ENCODE assay signal across 1 cellular context in the genomic region with DNA sequence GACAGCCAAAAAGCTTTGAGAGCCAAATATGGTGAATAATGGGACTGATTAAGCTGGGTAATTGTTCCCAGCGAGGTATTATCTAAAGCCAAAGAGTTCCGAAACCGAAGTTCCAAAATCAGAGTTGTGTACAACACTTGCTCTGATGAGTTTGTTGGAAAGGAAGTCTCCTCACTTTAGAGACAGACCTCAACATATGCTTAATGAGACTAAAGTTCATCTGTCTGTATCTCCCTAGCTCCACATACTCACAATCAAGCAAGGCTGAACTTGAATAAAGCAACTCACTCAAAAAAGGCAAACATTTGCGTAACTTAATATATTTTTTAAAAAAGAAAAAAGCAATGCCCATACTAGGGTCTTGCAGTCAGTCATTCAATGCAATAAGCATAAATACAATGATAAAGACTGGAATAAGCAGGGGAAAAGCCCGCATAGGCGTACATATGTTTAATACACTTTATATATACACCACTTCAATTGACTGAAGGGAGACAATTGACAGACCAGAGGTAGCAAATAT.
A peak's percentile ranks its signal among the peaks of the same experiment; 100 is the strongest.
TF ChIP-seq lines count a peak whose summit lies in the region.

No MANE protein-coding gene starts in this region.

TF ChIP-seq in HepG2, 621 proteins besides CTCF, POLR2A, EP300 and RAD21 (continued from another document and continues in another):
- no peak for TF ChIP-seq MTF2 (CRISPR knock-in tag; IDR thresholded peaks at IDR 0.05; ENCODE audit: borderline replicate concordance)
- TF ChIP-seq, protein P1, sequence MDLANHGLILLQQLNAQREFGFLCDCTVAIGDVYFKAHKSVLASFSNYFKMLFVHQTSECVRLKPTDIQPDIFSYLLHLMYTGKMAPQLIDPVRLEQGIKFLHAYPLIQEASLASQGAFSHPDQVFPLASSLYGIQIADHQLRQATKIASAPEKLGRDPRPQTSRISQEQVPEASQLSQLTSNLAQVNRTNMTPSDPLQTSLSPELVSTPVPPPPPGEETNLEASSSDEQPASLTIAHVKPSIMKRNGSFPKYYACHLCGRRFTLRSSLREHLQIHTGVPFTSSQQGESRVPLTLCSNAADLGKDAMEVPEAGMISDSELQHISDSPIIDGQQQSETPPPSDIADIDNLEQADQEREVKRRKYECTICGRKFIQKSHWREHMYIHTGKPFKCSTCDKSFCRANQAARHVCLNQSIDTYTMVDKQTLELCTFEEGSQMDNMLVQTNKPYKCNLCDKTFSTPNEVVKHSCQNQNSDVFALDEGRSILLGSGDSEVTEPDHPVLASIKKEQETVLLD (CRISPR knock-in tag; IDR thresholded peaks at IDR 0.05; ENCODE audit: low read depth), result no peak
- TF ChIP-seq NFE2 (CRISPR knock-in tag; IDR thresholded peaks at IDR 0.05), result no peak
- no peak for TF ChIP-seq ZNF326 (CRISPR knock-in tag; IDR thresholded peaks at IDR 0.05; ENCODE audit: borderline replicate concordance)
- TF ChIP-seq, protein P2, sequence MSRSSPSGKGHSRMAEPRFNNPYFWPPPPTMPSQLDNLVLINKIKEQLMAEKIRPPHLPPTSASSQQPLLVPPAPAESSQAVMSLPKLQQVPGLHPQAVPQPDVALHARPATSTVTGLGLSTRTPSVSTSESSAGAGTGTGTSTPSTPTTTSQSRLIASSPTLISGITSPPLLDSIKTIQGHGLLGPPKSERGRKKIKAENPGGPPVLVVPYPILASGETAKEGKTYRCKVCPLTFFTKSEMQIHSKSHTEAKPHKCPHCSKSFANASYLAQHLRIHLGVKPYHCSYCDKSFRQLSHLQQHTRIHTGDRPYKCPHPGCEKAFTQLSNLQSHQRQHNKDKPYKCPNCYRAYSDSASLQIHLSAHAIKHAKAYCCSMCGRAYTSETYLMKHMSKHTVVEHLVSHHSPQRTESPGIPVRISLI (CRISPR knock-in tag; IDR thresholded peaks at IDR 0.05; ENCODE audit: borderline replicate concordance), result no peak
- TF ChIP-seq, protein P3, sequence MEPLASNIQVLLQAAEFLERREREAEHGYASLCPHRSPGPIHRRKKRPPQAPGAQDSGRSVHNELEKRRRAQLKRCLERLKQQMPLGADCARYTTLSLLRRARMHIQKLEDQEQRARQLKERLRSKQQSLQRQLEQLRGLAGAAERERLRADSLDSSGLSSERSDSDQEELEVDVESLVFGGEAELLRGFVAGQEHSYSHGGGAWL (CRISPR knock-in tag; IDR thresholded peaks at IDR 0.05), result no peak
- no peak for TF ChIP-seq ZNF337 (CRISPR knock-in tag; IDR thresholded peaks at IDR 0.05; ENCODE audit: borderline replicate concordance, low read depth)
- TF ChIP-seq, protein P4, sequence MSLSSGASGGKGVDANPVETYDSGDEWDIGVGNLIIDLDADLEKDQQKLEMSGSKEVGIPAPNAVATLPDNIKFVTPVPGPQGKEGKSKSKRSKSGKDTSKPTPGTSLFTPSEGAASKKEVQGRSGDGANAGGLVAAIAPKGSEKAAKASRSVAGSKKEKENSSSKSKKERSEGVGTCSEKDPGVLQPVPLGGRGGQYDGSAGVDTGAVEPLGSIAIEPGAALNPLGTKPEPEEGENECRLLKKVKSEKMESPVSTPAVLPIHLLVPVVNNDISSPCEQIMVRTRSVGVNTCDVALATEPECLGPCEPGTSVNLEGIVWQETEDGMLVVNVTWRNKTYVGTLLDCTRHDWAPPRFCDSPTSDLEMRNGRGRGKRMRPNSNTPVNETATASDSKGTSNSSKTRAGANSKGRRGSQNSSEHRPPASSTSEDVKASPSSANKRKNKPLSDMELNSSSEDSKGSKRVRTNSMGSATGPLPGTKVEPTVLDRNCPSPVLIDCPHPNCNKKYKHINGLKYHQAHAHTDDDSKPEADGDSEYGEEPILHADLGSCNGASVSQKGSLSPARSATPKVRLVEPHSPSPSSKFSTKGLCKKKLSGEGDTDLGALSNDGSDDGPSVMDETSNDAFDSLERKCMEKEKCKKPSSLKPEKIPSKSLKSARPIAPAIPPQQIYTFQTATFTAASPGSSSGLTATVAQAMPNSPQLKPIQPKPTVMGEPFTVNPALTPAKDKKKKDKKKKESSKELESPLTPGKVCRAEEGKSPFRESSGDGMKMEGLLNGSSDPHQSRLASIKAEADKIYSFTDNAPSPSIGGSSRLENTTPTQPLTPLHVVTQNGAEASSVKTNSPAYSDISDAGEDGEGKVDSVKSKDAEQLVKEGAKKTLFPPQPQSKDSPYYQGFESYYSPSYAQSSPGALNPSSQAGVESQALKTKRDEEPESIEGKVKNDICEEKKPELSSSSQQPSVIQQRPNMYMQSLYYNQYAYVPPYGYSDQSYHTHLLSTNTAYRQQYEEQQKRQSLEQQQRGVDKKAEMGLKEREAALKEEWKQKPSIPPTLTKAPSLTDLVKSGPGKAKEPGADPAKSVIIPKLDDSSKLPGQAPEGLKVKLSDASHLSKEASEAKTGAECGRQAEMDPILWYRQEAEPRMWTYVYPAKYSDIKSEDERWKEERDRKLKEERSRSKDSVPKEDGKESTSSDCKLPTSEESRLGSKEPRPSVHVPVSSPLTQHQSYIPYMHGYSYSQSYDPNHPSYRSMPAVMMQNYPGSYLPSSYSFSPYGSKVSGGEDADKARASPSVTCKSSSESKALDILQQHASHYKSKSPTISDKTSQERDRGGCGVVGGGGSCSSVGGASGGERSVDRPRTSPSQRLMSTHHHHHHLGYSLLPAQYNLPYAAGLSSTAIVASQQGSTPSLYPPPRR (CRISPR knock-in tag; IDR thresholded peaks at IDR 0.05; ENCODE audit: borderline replicate concordance), result no peak
- peak; percentile 20 for TF ChIP-seq PRPF4 (IDR thresholded peaks at IDR 0.05; ENCODE audit: low read depth, low read length, poor library complexity, severe bottlenecking)
- no peak for TF ChIP-seq ZNF34 (CRISPR knock-in tag; IDR thresholded peaks at IDR 0.05; ENCODE audit: borderline replicate concordance)
- no peak for TF ChIP-seq ZNF234 (CRISPR knock-in tag; conservative IDR thresholded peaks at IDR 0.05)
- TF ChIP-seq EZH2 (conservative IDR thresholded peaks at IDR 0.05; ENCODE audit: low read depth, low read length), result no peak
- peak; percentile 27; the same call in 1 of the 2 replicates for TF ChIP-seq NCOA2 (CRISPR knock-in tag; IDR thresholded peaks at IDR 0.05)
- TF ChIP-seq, protein P5, sequence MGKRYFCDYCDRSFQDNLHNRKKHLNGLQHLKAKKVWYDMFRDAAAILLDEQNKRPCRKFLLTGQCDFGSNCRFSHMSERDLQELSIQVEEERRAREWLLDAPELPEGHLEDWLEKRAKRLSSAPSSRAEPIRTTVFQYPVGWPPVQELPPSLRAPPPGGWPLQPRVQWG (CRISPR knock-in tag; IDR thresholded peaks at IDR 0.05; ENCODE audit: borderline replicate concordance, low read depth), result no peak
- TF ChIP-seq KDM2A (CRISPR knock-in tag; IDR thresholded peaks at IDR 0.05; ENCODE audit: borderline replicate concordance, low read depth), result no peak
- TF ChIP-seq HHEX (CRISPR knock-in tag; IDR thresholded peaks at IDR 0.05), result no peak
- TF ChIP-seq KDM4B (CRISPR knock-in tag; IDR thresholded peaks at IDR 0.05), result no peak
- TF ChIP-seq ELF4 (CRISPR knock-in tag; IDR thresholded peaks at IDR 0.05; ENCODE audit: borderline replicate concordance), result no peak
- TF ChIP-seq, protein P6, sequence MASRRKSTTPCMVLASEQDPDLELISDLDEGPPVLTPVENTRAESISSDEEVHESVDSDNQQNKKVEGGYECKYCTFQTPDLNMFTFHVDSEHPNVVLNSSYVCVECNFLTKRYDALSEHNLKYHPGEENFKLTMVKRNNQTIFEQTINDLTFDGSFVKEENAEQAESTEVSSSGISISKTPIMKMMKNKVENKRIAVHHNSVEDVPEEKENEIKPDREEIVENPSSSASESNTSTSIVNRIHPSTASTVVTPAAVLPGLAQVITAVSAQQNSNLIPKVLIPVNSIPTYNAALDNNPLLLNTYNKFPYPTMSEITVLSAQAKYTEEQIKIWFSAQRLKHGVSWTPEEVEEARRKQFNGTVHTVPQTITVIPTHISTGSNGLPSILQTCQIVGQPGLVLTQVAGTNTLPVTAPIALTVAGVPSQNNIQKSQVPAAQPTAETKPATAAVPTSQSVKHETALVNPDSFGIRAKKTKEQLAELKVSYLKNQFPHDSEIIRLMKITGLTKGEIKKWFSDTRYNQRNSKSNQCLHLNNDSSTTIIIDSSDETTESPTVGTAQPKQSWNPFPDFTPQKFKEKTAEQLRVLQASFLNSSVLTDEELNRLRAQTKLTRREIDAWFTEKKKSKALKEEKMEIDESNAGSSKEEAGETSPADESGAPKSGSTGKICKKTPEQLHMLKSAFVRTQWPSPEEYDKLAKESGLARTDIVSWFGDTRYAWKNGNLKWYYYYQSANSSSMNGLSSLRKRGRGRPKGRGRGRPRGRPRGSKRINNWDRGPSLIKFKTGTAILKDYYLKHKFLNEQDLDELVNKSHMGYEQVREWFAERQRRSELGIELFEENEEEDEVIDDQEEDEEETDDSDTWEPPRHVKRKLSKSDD (CRISPR knock-in tag; IDR thresholded peaks at IDR 0.05; ENCODE audit: low read depth), result no peak
- 0 out of 2 replicates have a peak, but pooled peaks have one; percentile 43 for TF ChIP-seq SNAPC2 (CRISPR knock-in tag; IDR thresholded peaks at IDR 0.05)
- TF ChIP-seq, protein P7, sequence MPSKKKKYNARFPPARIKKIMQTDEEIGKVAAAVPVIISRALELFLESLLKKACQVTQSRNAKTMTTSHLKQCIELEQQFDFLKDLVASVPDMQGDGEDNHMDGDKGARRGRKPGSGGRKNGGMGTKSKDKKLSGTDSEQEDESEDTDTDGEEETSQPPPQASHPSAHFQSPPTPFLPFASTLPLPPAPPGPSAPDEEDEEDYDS (CRISPR knock-in tag; IDR thresholded peaks at IDR 0.05), result peak; percentile 7; the same call in 1 of the 2 replicates
- TF ChIP-seq, protein P8, sequence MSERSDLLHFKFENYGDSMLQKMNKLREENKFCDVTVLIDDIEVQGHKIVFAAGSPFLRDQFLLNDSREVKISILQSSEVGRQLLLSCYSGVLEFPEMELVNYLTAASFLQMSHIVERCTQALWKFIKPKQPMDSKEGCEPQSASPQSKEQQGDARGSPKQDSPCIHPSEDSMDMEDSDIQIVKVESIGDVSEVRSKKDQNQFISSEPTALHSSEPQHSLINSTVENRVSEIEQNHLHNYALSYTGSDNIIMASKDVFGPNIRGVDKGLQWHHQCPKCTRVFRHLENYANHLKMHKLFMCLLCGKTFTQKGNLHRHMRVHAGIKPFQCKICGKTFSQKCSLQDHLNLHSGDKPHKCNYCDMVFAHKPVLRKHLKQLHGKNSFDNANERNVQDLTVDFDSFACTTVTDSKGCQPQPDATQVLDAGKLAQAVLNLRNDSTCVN (CRISPR knock-in tag; IDR thresholded peaks at IDR 0.05; ENCODE audit: borderline replicate concordance), result no peak
- TF ChIP-seq, protein P9, sequence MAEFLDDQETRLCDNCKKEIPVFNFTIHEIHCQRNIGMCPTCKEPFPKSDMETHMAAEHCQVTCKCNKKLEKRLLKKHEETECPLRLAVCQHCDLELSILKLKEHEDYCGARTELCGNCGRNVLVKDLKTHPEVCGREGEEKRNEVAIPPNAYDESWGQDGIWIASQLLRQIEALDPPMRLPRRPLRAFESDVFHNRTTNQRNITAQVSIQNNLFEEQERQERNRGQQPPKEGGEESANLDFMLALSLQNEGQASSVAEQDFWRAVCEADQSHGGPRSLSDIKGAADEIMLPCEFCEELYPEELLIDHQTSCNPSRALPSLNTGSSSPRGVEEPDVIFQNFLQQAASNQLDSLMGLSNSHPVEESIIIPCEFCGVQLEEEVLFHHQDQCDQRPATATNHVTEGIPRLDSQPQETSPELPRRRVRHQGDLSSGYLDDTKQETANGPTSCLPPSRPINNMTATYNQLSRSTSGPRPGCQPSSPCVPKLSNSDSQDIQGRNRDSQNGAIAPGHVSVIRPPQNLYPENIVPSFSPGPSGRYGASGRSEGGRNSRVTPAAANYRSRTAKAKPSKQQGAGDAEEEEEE (CRISPR knock-in tag; IDR thresholded peaks at IDR 0.05; ENCODE audit: borderline replicate concordance), result no peak
- no peak for TF ChIP-seq MYNN (CRISPR knock-in tag; IDR thresholded peaks at IDR 0.05; ENCODE audit: low read depth)
- TF ChIP-seq, protein P10, sequence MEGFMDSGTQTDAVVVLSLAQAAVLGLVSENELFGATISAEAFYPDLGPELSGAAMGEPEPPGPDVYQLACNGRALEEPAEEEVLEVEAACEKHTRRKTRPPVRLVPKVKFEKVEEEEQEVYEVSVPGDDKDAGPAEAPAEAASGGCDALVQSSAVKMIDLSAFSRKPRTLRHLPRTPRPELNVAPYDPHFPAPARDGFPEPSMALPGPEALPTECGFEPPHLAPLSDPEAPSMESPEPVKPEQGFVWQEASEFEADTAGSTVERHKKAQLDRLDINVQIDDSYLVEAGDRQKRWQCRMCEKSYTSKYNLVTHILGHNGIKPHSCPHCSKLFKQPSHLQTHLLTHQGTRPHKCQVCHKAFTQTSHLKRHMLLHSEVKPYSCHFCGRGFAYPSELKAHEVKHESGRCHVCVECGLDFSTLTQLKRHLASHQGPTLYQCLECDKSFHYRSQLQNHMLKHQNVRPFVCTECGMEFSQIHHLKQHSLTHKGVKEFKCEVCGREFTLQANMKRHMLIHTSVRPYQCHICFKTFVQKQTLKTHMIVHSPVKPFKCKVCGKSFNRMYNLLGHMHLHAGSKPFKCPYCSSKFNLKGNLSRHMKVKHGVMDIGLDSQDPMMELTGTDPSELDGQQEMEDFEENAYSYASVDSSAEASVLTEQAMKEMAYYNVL (CRISPR knock-in tag; IDR thresholded peaks at IDR 0.05; ENCODE audit: borderline replicate concordance), result no peak
- TF ChIP-seq NFATC3 (CRISPR knock-in tag; IDR thresholded peaks at IDR 0.05), result no peak
- TF ChIP-seq GABPB1 (CRISPR knock-in tag; IDR thresholded peaks at IDR 0.05), result no peak
- TF ChIP-seq, protein P11, sequence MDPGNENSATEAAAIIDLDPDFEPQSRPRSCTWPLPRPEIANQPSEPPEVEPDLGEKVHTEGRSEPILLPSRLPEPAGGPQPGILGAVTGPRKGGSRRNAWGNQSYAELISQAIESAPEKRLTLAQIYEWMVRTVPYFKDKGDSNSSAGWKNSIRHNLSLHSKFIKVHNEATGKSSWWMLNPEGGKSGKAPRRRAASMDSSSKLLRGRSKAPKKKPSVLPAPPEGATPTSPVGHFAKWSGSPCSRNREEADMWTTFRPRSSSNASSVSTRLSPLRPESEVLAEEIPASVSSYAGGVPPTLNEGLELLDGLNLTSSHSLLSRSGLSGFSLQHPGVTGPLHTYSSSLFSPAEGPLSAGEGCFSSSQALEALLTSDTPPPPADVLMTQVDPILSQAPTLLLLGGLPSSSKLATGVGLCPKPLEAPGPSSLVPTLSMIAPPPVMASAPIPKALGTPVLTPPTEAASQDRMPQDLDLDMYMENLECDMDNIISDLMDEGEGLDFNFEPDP (CRISPR knock-in tag; conservative IDR thresholded peaks at IDR 0.05), result no peak
- TF ChIP-seq, protein P12, sequence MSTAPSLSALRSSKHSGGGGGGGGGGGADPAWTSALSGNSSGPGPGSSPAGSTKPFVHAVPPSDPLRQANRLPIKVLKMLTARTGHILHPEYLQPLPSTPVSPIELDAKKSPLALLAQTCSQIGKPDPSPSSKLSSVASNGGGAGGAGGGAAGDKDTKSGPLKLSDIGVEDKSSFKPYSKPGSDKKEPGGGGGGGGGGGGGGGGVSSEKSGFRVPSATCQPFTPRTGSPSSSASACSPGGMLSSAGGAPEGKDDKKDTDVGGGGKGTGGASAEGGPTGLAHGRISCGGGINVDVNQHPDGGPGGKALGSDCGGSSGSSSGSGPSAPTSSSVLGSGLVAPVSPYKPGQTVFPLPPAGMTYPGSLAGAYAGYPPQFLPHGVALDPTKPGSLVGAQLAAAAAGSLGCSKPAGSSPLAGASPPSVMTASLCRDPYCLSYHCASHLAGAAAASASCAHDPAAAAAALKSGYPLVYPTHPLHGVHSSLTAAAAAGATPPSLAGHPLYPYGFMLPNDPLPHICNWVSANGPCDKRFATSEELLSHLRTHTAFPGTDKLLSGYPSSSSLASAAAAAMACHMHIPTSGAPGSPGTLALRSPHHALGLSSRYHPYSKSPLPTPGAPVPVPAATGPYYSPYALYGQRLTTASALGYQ (CRISPR knock-in tag; IDR thresholded peaks at IDR 0.05), result no peak
- no peak for TF ChIP-seq ZNF839 (CRISPR knock-in tag; IDR thresholded peaks at IDR 0.05; ENCODE audit: borderline replicate concordance)
- no peak for TF ChIP-seq ZNF782 (CRISPR knock-in tag; IDR thresholded peaks at IDR 0.05; ENCODE audit: borderline replicate concordance)
- TF ChIP-seq ISX (CRISPR knock-in tag; conservative IDR thresholded peaks at IDR 0.05), result no peak
- no peak for TF ChIP-seq ZNF543 (CRISPR knock-in tag; IDR thresholded peaks at IDR 0.05)
- TF ChIP-seq ZNF788 (CRISPR knock-in tag; IDR thresholded peaks at IDR 0.05; ENCODE audit: borderline replicate concordance), result no peak
- TF ChIP-seq ZNF670 (CRISPR knock-in tag; IDR thresholded peaks at IDR 0.05; ENCODE audit: borderline replicate concordance), result 0 out of 2 replicates have a peak, but pooled peaks have one; percentile 59
